22 cellular contexts compared by ENCODE assay signal in genomic region chr20:13457487-13457886, GRCh38.
"Had no signal": no experiment of that assay in that cellular context is flagged by ENCODE, and none has a peak within 500 bp of the region (broad histone marks: within the 10 kb centered on the region; RNA-seq: fewer than 3 reads in every experiment).

No MANE protein-coding gene starts in this region.

- ATAC-seq: effector memory CD8-positive, alpha-beta T cell; gastrocnemius medialis; left cardiac atrium; left lung; naive thymus-derived CD4-positive, alpha-beta T cell; stimulated activated memory B cell treated with anti-CD40 and anti-IgM and Interleukin-4, amounts not matched to agents 10 μg/mL and 1 μg/mL and 100 μg/mL, for 72 hours; stimulated activated naive CD8-positive, alpha-beta T cell treated with anti-CD3 and anti-CD28 coated beads, Interleukin-15, Interleukin-2, amounts not matched to agents 100 U/mL and 50 U/mL, for 24 hours had no signal

- H3K27ac ChIP-seq: coronary artery, gastrocnemius medialis, left lung, neural progenitor cell, prostate gland, right atrium auricular region, sigmoid colon, spleen, testis, tibial artery had no signal

- DNase-seq: dermis blood vessel endothelial cell; effector memory CD8-positive, alpha-beta T cell; gastrocnemius medialis; head of caudate nucleus; left cardiac atrium; left lung; mammary epithelial cell; mesendoderm; midbrain; naive thymus-derived CD4-positive, alpha-beta T cell; sigmoid colon; spleen; stimulated activated CD4-positive, alpha-beta T cell treated with anti-CD3 and anti-CD28 coated beads, Interleukin-4, amount 100 ng/mL, for 4 hours; stimulated activated naive CD8-positive, alpha-beta T cell treated with anti-CD3 and anti-CD28 coated beads, Interleukin-15, Interleukin-2, amounts not matched to agents 100 U/mL and 50 U/mL, for 24 hours; substantia nigra; testis; tibial artery had no signal

- H3K36me3 ChIP-seq: gastrocnemius medialis, left lung, neural progenitor cell, prostate gland, right atrium auricular region, sigmoid colon, spleen, tibial artery had no signal

- H3K27me3 ChIP-seq: gastrocnemius medialis, left lung, neural progenitor cell, right atrium auricular region, sigmoid colon, spleen, testis, tibial artery had no signal

- H3K9me3 ChIP-seq: gastrocnemius medialis, left lung, prostate gland, right atrium auricular region, sigmoid colon, spleen, testis, tibial artery had no signal

- H3K4me3 ChIP-seq: coronary artery, gastrocnemius medialis, left lung, neural progenitor cell, prostate gland, right atrium auricular region, sigmoid colon, spleen, testis, tibial artery had no signal

- H3K4me1 ChIP-seq: gastrocnemius medialis, left lung, neural progenitor cell, prostate gland, right atrium auricular region, spleen, testis had no signal
